Comparison of ENCODE assay signal across 8 cellular contexts in the genomic region with DNA sequence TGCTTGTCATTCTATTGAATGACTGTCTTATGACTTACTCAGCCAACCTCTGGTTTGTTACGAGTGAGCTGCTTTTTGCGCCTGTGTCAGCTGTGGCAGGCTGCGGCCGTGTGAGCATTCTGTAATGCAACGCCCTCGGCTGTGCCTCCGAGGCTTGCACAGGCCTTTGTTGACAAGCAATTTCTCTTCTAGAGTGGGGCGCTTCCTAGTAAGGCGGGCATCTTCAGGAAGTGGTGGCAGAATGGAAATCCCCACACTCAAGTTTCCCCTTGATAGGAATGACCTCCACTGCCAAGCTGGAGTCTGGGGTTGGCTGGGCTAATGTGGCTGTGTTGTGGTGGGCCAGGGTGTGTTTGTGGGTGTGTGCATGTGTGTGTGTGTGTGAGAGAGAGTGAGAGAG. TPM values are rescaled to one million over a fixed set of nuclear protein-coding genes. Genes with fewer than 3 reads are reported as not detected.
DNase-seq lines count a peak whose midpoint lies in the region; ATAC-seq and TF ChIP-seq lines count a peak whose summit lies in the region.

No MANE protein-coding gene starts in this region.

- H3K4me2 ChIP-seq in PC-3 (ENCODE audit: low read length), result no peak overlapping the region

- peaks cover 12% of the 10 kb centered on the region for H3K27me3 ChIP-seq in CD4-positive, CD25-positive, alpha-beta regulatory T cell (ENCODE audit: control insufficient read depth, insufficient read depth, low read length)
- H3K27me3 ChIP-seq in PC-3 (ENCODE audit: low read length), result peaks cover 54% of the 10 kb centered on the region

- H3K9me3 Mint-ChIP-seq in CD4-positive, CD25-positive, alpha-beta regulatory T cell, result peaks cover 0 to 6% (median 0%) of the 10 kb centered on the region in 7 donors

- DNase-seq in CD4-positive, CD25-positive, alpha-beta regulatory T cell, result peak in 1 of 3 donors; percentile 79
- peak; percentile 61 for DNase-seq in NCI-H2107 (lab: John Stamatoyannopoulos, UW)
- DNase-seq in activated CD8-positive, alpha-beta memory T cell treated with anti-CD3 and anti-CD28 coated beads, Interleukin-2, amount 50 U/mL, for 48 hours, result peak; percentile 69
- peak; percentile 24 for DNase-seq in medulla oblongata (ENCODE audit: extremely low spot score)
- DNase-seq in PC-3, result no peak
- DNase-seq in hippocampal formation (lab: John Stamatoyannopoulos, UW), result no peak
- DNase-seq in NCI-H69 (lab: John Stamatoyannopoulos, UW), result no peak

- H3K36me3 ChIP-seq in CD4-positive, CD25-positive, alpha-beta regulatory T cell (ENCODE audit: control insufficient read depth, insufficient read depth, low read length), result no peaks in the 10 kb centered on the region
- H3K36me3 ChIP-seq in PC-3 (ENCODE audit: low read depth, low read length), result no peaks in the 10 kb centered on the region

- peaks cover 6% of the 10 kb centered on the region for H3K27me3 Mint-ChIP-seq in CD4-positive, CD25-positive, alpha-beta regulatory T cell

- H3K4me1 ChIP-seq in CD4-positive, CD25-positive, alpha-beta regulatory T cell (ENCODE audit: control insufficient read depth, insufficient read depth, low read length, poor library complexity, severe bottlenecking), result peaks cover 4% of the 10 kb centered on the region
- H3K4me1 ChIP-seq in PC-3 (ENCODE audit: insufficient read depth, low read length), result no peaks in the 10 kb centered on the region

- no TSS peak for BruUV-seq in PC-3 (replicated peaks; lab: Mats Ljungman, UMichigan)

- no peaks in the 10 kb centered on the region for H3K9me2 ChIP-seq in PC-3 (replicated peaks; ENCODE audit: low read length)

- intact Hi-C loops in PC-3 (cut with micrococcal nuclease), result no loop called here

- H3K79me2 ChIP-seq in PC-3 (ENCODE audit: low read length), result no peaks in the 10 kb centered on the region

- H3K36me3 Mint-ChIP-seq in CD4-positive, CD25-positive, alpha-beta regulatory T cell, result no peaks in the 10 kb centered on the region

- peaks cover 0 to 2% of the 10 kb centered on the region in 2 experiments for H3K9me3 ChIP-seq in CD4-positive, CD25-positive, alpha-beta regulatory T cell (ENCODE audit: control insufficient read depth in 2 of 2, low read length in 2 of 2)
- H3K9me3 ChIP-seq in PC-3 (ENCODE audit: low read length), result no peaks in the 10 kb centered on the region

- peak overlapping the region in 2 of 4 donors; percentile 2 to 3 for H3K4me3 Mint-ChIP-seq in CD4-positive, CD25-positive, alpha-beta regulatory T cell

- H4K20me1 ChIP-seq in PC-3 (ENCODE audit: low read length), result no peaks in the 10 kb centered on the region

- no peak overlapping the region for H3K27ac ChIP-seq in CD4-positive, CD25-positive, alpha-beta regulatory T cell (ENCODE audit: insufficient read depth, low read length, poor library complexity, severe bottlenecking)
- no peak overlapping the region for H3K27ac ChIP-seq in PC-3 (ENCODE audit: low read length)

- H3K4me1 Mint-ChIP-seq in CD4-positive, CD25-positive, alpha-beta regulatory T cell, result peaks cover 0 to 14% (median 10%) of the 10 kb centered on the region in 4 donors

- no peak overlapping the region for H3K4me3 ChIP-seq in CD4-positive, CD25-positive, alpha-beta regulatory T cell (ENCODE audit: low read depth, low read length)
- H3K4me3 ChIP-seq in PC-3 (ENCODE audit: low read length), result no peak overlapping the region

- H2AFZ ChIP-seq in PC-3 (ENCODE audit: low read length), result no peak overlapping the region

- ATAC-seq in CD4-positive, CD25-positive, alpha-beta regulatory T cell (ENCODE audit: low read depth in 2 of 2), result peak; percentile 83 to 85
- ATAC-seq in PC-3, result no peak
- no peak for ATAC-seq in HG02870 (IDR thresholded peaks at IDR 0.05; ENCODE audit: unreplicated experiment)

- H3K27ac Mint-ChIP-seq in CD4-positive, CD25-positive, alpha-beta regulatory T cell, result peak overlapping the region in 2 of 3 donors; percentile 72 to 86

- POLR2A ChIA-PET in PC-3 (lab: Charles Lee; ENCODE audit: unreplicated experiment), result no interaction called here

- no peak overlapping the region for H3K9ac ChIP-seq in PC-3 (ENCODE audit: low read length)

- H3F3A ChIP-seq in PC-3 (ENCODE audit: low read length, unreplicated experiment), result no peaks in the 10 kb centered on the region

- no peak for TF ChIP-seq CTCF in PC-3 (conservative IDR thresholded peaks at IDR 0.05; ENCODE audit: low read depth, low read length)

- CTCF ChIA-PET in PC-3 (lab: Charles Lee), result no interaction called here

RNA-seq across cellular contexts. Expression of gene TMEM178B, which starts 20.2 kb away (rescaled TPM):
- total RNA-seq in CD4-positive, CD25-positive, alpha-beta regulatory T cell, result 0.10 TPM
- not detected for polyA plus RNA-seq in CD4-positive, CD25-positive, alpha-beta regulatory T cell
- total RNA-seq in PC-3 (2014; rRNA removed), result 0.29 and 0.46 TPM in 2 replicates

RNA-seq across cellular contexts. Expression of gene MRPS33, which starts 38.9 kb away (rescaled TPM):
- total RNA-seq in CD4-positive, CD25-positive, alpha-beta regulatory T cell, result 26.2 TPM
- 10 to 100 TPM; 85.6 to 97.4 (median 96.3) TPM for polyA plus RNA-seq in CD4-positive, CD25-positive, alpha-beta regulatory T cell
- total RNA-seq in PC-3 (2014; rRNA removed), result 38.5 and 57.1 TPM in 2 replicates

Comparison
In these comparisons a context has a peak if more than half of its experiments do, and no peak if none do; other contexts are left out.
1. ATAC-seq: peak in CD4-positive, CD25-positive, alpha-beta regulatory T cell (2 of 2); none in PC-3 (single experiment) and HG02870 (single experiment).
2. DNase-seq: peak in NCI-H2107 (single experiment), activated CD8-positive, alpha-beta memory T cell treated with anti-CD3 and anti-CD28 coated beads, Interleukin-2, amount 50 U/mL, for 48 hours (single experiment) and medulla oblongata (single experiment); none in PC-3 (single experiment), hippocampal formation (0 of 2) and NCI-H69 (single experiment).